In genomic region chr2:168035458-168035857, GRCh38 we compare ENCODE assay signal across 15 cellular contexts.
A peak's percentile ranks its signal among the peaks of the same experiment; 100 is the strongest.
DNase-seq lines count a peak whose midpoint lies in the region; ATAC-seq and FAIRE-seq lines count a peak whose summit lies in the region.
"Had no signal": no experiment of that assay in that cellular context is flagged by ENCODE, and none has a peak within 500 bp of the region (broad histone marks: within the 10 kb centered on the region; RNA-seq: fewer than 3 reads in every experiment).

No MANE protein-coding gene starts in this region.

- H3K27ac ChIP-seq in small intestine (ENCODE audit: low read depth in 1 of 2, low read length in 1 of 2), result no peak overlapping the region
- H3K27ac ChIP-seq: 22Rv1 had no signal

- H3K27me3 ChIP-seq in small intestine (ENCODE audit: control insufficient read depth in 2 of 2, insufficient read depth in 2 of 2, low read length in 2 of 2), result no peaks in the 10 kb centered on the region

- H3K4me1 ChIP-seq in small intestine (ENCODE audit: control insufficient read depth in 2 of 2, insufficient read depth in 1 of 2, low read depth in 1 of 2, low read length in 1 of 2), result no peaks in the 10 kb centered on the region

- peaks cover 0 to 2% of the 10 kb centered on the region in 2 donors for H3K36me3 ChIP-seq in small intestine (ENCODE audit: control insufficient read depth in 2 of 2, insufficient read depth in 2 of 2, low read length in 2 of 2)

- no peaks in the 10 kb centered on the region for H3K9me3 Mint-ChIP-seq in memory B cell
- H3K9me3 Mint-ChIP-seq: T-helper 1 cell treated with Interleukin-12 subunit alpha and Interleukin-12 subunit beta and Interleukin-4 antibody, amounts not matched to agents 30 μg/mL and 1 μg/mL, for 36 hours had no signal

- H3K4me3 Mint-ChIP-seq in memory B cell, result peak overlapping the region; percentile 62
- H3K4me3 Mint-ChIP-seq: T-helper 1 cell treated with Interleukin-12 subunit alpha and Interleukin-12 subunit beta and Interleukin-4 antibody, amounts not matched to agents 30 μg/mL and 1 μg/mL, for 36 hours had no signal

- H3K36me3 Mint-ChIP-seq in memory B cell, result peaks cover 15% of the 10 kb centered on the region

- no peak for FAIRE-seq in small intestine (lab: Jason Lieb, UNC)
- FAIRE-seq: islet of Langerhans had no signal

- peak overlapping the region; percentile 26 for H3K27ac Mint-ChIP-seq in memory B cell
- H3K27ac Mint-ChIP-seq: T-helper 1 cell treated with Interleukin-12 subunit alpha and Interleukin-12 subunit beta and Interleukin-4 antibody, amounts not matched to agents 30 μg/mL and 1 μg/mL, for 36 hours had no signal

- 73 to 91% (median 88%) methylated on average over 5 of the region's 5 CpGs for WGBS in small intestine, 3 donors

- no peak overlapping the region for H3K4me3 ChIP-seq in small intestine (ENCODE audit: low read depth in 1 of 2, low read length in 2 of 2)

- no peak for DNase-seq in activated CD4-positive, CD25-positive, alpha-beta regulatory T cell (lab: John Stamatoyannopoulos, UW)
- DNase-seq in memory B cell (ENCODE audit: low spot score in 2 of 2) (no peak), NK-92 (lab: John Stamatoyannopoulos, UW; ENCODE audit: unreplicated experiment) (no peak), small intestine (no peak), AG08396 (ENCODE audit: low spot score) (no peak)
- DNase-seq: activated T-cell treated with anti-CD3 and anti-CD28 coated beads for 4 hours; caudate nucleus; NCI-H1417; stimulated activated CD4-positive, alpha-beta T cell treated with anti-CD3 and anti-CD28 coated beads, Interleukin-2, amount 100 ng/mL, for 24 hours had no signal

- peak; percentile 83 to 90 for ATAC-seq in activated CD4-positive, CD25-positive, alpha-beta regulatory T cell treated with anti-CD3 and anti-CD28 coated beads, Interleukin-2, amount 50 U/mL, for 24 hours
- ATAC-seq in GM21717 (IDR thresholded peaks at IDR 0.05; ENCODE audit: unreplicated experiment) (peak; percentile 57), HG03354 (IDR thresholded peaks at IDR 0.05; ENCODE audit: poor library complexity, severe bottlenecking, unreplicated experiment) (peak; percentile 45), memory B cell (ENCODE audit: low read depth) (peak; percentile 32)

- H3K4me1 Mint-ChIP-seq in memory B cell, result peaks cover 15% of the 10 kb centered on the region

- H3K27me3 Mint-ChIP-seq in memory B cell, result no peaks in the 10 kb centered on the region

- H3K9me3 ChIP-seq in small intestine (ENCODE audit: control insufficient read depth, low read depth), result no peaks in the 10 kb centered on the region

Comparison
In these comparisons a context has a peak if more than half of its experiments do, and no peak if none do; other contexts are left out.
1. ATAC-seq: peak in every context shown above with its lines; median percentile 86 in activated CD4-positive, CD25-positive, alpha-beta regulatory T cell treated with anti-CD3 and anti-CD28 coated beads, Interleukin-2, amount 50 U/mL, for 24 hours; 57 in GM21717; 45 in HG03354; 32 in memory B cell.